ENCODE assay signal across 1 cellular context in genomic region chr17:42322382-42323267, GRCh38.
A peak's percentile ranks its signal among the peaks of the same experiment; 100 is the strongest.
TF ChIP-seq lines count a peak whose summit lies in the region.

No MANE protein-coding gene starts in this region.

TF ChIP-seq in HepG2, 621 proteins besides CTCF, POLR2A, EP300 and RAD21 (continued from another document and continues in another):
- TF ChIP-seq ZNF235 (CRISPR knock-in tag; IDR thresholded peaks at IDR 0.05; ENCODE audit: borderline replicate concordance) (0 out of 2 replicates have a peak, but pooled peaks have one; percentile 47), ZNF501 (CRISPR knock-in tag; IDR thresholded peaks at IDR 0.05) (no peak), ZNF547 (CRISPR knock-in tag; IDR thresholded peaks at IDR 0.05) (no peak), HOXD1 (CRISPR knock-in tag; IDR thresholded peaks at IDR 0.05) (no peak), BORCS8-MEF2B (CRISPR knock-in tag; IDR thresholded peaks at IDR 0.05) (no peak), FOXA3 (CRISPR knock-in tag; IDR thresholded peaks at IDR 0.05) (peak; percentile 70), FOXJ3 (CRISPR knock-in tag; IDR thresholded peaks at IDR 0.05; ENCODE audit: borderline replicate concordance) (no peak), JUND (CRISPR knock-in tag; IDR thresholded peaks at IDR 0.05) (no peak), BCL6 (CRISPR knock-in tag; IDR thresholded peaks at IDR 0.05) (0 out of 2 replicates have a peak, but pooled peaks have one; percentile 49), RARA (CRISPR knock-in tag; IDR thresholded peaks at IDR 0.05) (peak; percentile 38; the same call in 1 of the 2 replicates), ZBTB3 (CRISPR knock-in tag; IDR thresholded peaks at IDR 0.05; ENCODE audit: borderline replicate concordance, low read depth) (no peak), KLF9 (CRISPR knock-in tag; IDR thresholded peaks at IDR 0.05; ENCODE audit: low read depth) (peak; percentile 89; the same call in 1 of the 2 replicates), JUN (CRISPR knock-in tag; IDR thresholded peaks at IDR 0.05) (no peak), SOX6 (IDR thresholded peaks at IDR 0.05) (no peak), SOX6 (CRISPR knock-in tag; IDR thresholded peaks at IDR 0.05) (peak; percentile 40; the same call in 1 of the 2 replicates), SP140L (CRISPR knock-in tag; IDR thresholded peaks at IDR 0.05; ENCODE audit: borderline replicate concordance) (no peak), YEATS2 (CRISPR knock-in tag; IDR thresholded peaks at IDR 0.05; ENCODE audit: borderline replicate concordance) (peak; percentile 75; the same call in 1 of the 2 replicates), ZNF251 (CRISPR knock-in tag; IDR thresholded peaks at IDR 0.05) (no peak), PITX1 (CRISPR knock-in tag; IDR thresholded peaks at IDR 0.05) (0 out of 2 replicates have a peak, but pooled peaks have one; percentile 20), TSC22D2 (CRISPR knock-in tag; IDR thresholded peaks at IDR 0.05; ENCODE audit: borderline replicate concordance) (no peak), CREB1 (IDR thresholded peaks at IDR 0.05) (no peak), CREB1 (CRISPR knock-in tag; IDR thresholded peaks at IDR 0.05) (no peak), USF2 (IDR thresholded peaks at IDR 0.05; ENCODE audit: low read depth, low read length) (no peak), USF2 (CRISPR knock-in tag; IDR thresholded peaks at IDR 0.05; ENCODE audit: borderline replicate concordance) (no peak), ATF2 (CRISPR knock-in tag; IDR thresholded peaks at IDR 0.05) (peak; percentile 83), DPF2 (CRISPR knock-in tag; IDR thresholded peaks at IDR 0.05; ENCODE audit: borderline replicate concordance, low read depth) (no peak), RBFOX2 (IDR thresholded peaks at IDR 0.05; ENCODE audit: low read depth, low read length) (no peak), ZNF75D (CRISPR knock-in tag; IDR thresholded peaks at IDR 0.05; ENCODE audit: borderline replicate concordance) (no peak), RCOR2 (CRISPR knock-in tag; IDR thresholded peaks at IDR 0.05) (peak; percentile 61; the same call in 1 of the 2 replicates), ZNF782 (CRISPR knock-in tag; IDR thresholded peaks at IDR 0.05; ENCODE audit: borderline replicate concordance) (no peak), SRSF1 (optimal IDR thresholded peaks at IDR 0.05; ENCODE audit: low read depth, low read length) (no peak), EED (CRISPR knock-in tag; IDR thresholded peaks at IDR 0.05) (no peak), HDAC6 (IDR thresholded peaks at IDR 0.05; ENCODE audit: low read depth, low read length) (no peak), SRSF9 (IDR thresholded peaks at IDR 0.05; ENCODE audit: borderline replicate concordance, insufficient read depth, low read depth, low read length, poor library complexity, severe bottlenecking) (no peak), ZNF180 (CRISPR knock-in tag; IDR thresholded peaks at IDR 0.05; ENCODE audit: borderline replicate concordance, low read depth) (no peak), REPIN1 (CRISPR knock-in tag; IDR thresholded peaks at IDR 0.05; ENCODE audit: borderline replicate concordance, low read depth) (peak; percentile 89; the same call in 1 of the 2 replicates), CENPX (CRISPR knock-in tag; IDR thresholded peaks at IDR 0.05) (no peak), ZNF496 (CRISPR knock-in tag; IDR thresholded peaks at IDR 0.05; ENCODE audit: insufficient replicate concordance) (no peak), ZNF766 (CRISPR knock-in tag; IDR thresholded peaks at IDR 0.05; ENCODE audit: borderline replicate concordance) (no peak), NFATC3 (CRISPR knock-in tag; IDR thresholded peaks at IDR 0.05) (no peak), ZNF569 (CRISPR knock-in tag; IDR thresholded peaks at IDR 0.05; ENCODE audit: borderline replicate concordance) (no peak), XRCC5 (optimal IDR thresholded peaks at IDR 0.05; ENCODE audit: low read length) (peak; percentile 97), ZMAT5 (CRISPR knock-in tag; IDR thresholded peaks at IDR 0.05; ENCODE audit: borderline replicate concordance, low read depth) (no peak), PLSCR1 (CRISPR knock-in tag; IDR thresholded peaks at IDR 0.05; ENCODE audit: borderline replicate concordance) (no peak), TMF1 (CRISPR knock-in tag; IDR thresholded peaks at IDR 0.05; ENCODE audit: low read depth) (no peak), FOSL2 (CRISPR knock-in tag; IDR thresholded peaks at IDR 0.05) (peak; percentile 63; the same call in 1 of the 2 replicates), ZNF609 (CRISPR knock-in tag; IDR thresholded peaks at IDR 0.05; ENCODE audit: borderline replicate concordance) (no peak), ZNF772 (CRISPR knock-in tag; IDR thresholded peaks at IDR 0.05) (peak; percentile 52; the same call in 1 of the 2 replicates), ATF1 (CRISPR knock-in tag; IDR thresholded peaks at IDR 0.05) (no peak), ZNF207 (IDR thresholded peaks at IDR 0.05; ENCODE audit: borderline replicate concordance) (no peak)
- TF ChIP-seq, protein P1, sequence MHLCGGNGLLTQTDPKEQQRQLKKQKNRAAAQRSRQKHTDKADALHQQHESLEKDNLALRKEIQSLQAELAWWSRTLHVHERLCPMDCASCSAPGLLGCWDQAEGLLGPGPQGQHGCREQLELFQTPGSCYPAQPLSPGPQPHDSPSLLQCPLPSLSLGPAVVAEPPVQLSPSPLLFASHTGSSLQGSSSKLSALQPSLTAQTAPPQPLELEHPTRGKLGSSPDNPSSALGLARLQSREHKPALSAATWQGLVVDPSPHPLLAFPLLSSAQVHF (CRISPR knock-in tag; IDR thresholded peaks at IDR 0.05) = no peak
- TF ChIP-seq, protein P2, sequence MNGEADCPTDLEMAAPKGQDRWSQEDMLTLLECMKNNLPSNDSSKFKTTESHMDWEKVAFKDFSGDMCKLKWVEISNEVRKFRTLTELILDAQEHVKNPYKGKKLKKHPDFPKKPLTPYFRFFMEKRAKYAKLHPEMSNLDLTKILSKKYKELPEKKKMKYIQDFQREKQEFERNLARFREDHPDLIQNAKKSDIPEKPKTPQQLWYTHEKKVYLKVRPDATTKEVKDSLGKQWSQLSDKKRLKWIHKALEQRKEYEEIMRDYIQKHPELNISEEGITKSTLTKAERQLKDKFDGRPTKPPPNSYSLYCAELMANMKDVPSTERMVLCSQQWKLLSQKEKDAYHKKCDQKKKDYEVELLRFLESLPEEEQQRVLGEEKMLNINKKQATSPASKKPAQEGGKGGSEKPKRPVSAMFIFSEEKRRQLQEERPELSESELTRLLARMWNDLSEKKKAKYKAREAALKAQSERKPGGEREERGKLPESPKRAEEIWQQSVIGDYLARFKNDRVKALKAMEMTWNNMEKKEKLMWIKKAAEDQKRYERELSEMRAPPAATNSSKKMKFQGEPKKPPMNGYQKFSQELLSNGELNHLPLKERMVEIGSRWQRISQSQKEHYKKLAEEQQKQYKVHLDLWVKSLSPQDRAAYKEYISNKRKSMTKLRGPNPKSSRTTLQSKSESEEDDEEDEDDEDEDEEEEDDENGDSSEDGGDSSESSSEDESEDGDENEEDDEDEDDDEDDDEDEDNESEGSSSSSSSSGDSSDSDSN (CRISPR knock-in tag; IDR thresholded peaks at IDR 0.05) = peak; percentile 51
- TF ChIP-seq, protein P3, sequence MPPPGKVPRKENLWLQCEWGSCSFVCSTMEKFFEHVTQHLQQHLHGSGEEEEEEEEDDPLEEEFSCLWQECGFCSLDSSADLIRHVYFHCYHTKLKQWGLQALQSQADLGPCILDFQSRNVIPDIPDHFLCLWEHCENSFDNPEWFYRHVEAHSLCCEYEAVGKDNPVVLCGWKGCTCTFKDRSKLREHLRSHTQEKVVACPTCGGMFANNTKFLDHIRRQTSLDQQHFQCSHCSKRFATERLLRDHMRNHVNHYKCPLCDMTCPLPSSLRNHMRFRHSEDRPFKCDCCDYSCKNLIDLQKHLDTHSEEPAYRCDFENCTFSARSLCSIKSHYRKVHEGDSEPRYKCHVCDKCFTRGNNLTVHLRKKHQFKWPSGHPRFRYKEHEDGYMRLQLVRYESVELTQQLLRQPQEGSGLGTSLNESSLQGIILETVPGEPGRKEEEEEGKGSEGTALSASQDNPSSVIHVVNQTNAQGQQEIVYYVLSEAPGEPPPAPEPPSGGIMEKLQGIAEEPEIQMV (CRISPR knock-in tag; IDR thresholded peaks at IDR 0.05; ENCODE audit: low read depth) = no peak
- TF ChIP-seq, protein P4, sequence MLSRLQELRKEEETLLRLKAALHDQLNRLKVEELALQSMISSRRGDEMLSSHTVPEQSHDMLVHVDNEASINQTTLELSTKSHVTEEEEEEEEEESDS (CRISPR knock-in tag; IDR thresholded peaks at IDR 0.05; ENCODE audit: borderline replicate concordance) = no peak
- TF ChIP-seq, protein P5, sequence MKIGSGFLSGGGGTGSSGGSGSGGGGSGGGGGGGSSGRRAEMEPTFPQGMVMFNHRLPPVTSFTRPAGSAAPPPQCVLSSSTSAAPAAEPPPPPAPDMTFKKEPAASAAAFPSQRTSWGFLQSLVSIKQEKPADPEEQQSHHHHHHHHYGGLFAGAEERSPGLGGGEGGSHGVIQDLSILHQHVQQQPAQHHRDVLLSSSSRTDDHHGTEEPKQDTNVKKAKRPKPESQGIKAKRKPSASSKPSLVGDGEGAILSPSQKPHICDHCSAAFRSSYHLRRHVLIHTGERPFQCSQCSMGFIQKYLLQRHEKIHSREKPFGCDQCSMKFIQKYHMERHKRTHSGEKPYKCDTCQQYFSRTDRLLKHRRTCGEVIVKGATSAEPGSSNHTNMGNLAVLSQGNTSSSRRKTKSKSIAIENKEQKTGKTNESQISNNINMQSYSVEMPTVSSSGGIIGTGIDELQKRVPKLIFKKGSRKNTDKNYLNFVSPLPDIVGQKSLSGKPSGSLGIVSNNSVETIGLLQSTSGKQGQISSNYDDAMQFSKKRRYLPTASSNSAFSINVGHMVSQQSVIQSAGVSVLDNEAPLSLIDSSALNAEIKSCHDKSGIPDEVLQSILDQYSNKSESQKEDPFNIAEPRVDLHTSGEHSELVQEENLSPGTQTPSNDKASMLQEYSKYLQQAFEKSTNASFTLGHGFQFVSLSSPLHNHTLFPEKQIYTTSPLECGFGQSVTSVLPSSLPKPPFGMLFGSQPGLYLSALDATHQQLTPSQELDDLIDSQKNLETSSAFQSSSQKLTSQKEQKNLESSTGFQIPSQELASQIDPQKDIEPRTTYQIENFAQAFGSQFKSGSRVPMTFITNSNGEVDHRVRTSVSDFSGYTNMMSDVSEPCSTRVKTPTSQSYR (CRISPR knock-in tag; IDR thresholded peaks at IDR 0.05; ENCODE audit: borderline replicate concordance) = no peak
